Comparison of ENCODE assay signal across 8 cellular contexts in genomic region chr4:70687821-70688794, GRCh38. TPM values are rescaled to one million over a fixed set of nuclear protein-coding genes. Genes with fewer than 3 reads are reported as not detected.
DNase-seq lines count a peak whose midpoint lies in the region; ATAC-seq and TF ChIP-seq lines count a peak whose summit lies in the region.

Gene UTP3 (plus strand): TSS chr4:70688532. CDS start chr4:70688678, 146 bp downstream.

- peaks cover 28% of the 10 kb centered on the region for H3K36me3 Mint-ChIP-seq in activated naive CD4-positive, alpha-beta T cell treated with anti-CD3 and anti-CD28 coated beads, Interleukin-2, amount 10 ng/mL, durations not matched to agents 7 days and 5 days

- no peaks in the 10 kb centered on the region for H3K27me3 ChIP-seq in gastroesophageal sphincter
- H3K27me3 ChIP-seq in suprapubic skin: no peaks in the 10 kb centered on the region

- H3K36me3 ChIP-seq in gastroesophageal sphincter (peaks cover 0 to 23% of the 10 kb centered on the region in 2 donors), suprapubic skin (peaks cover 7% of the 10 kb centered on the region)

- DNase-seq in GM04504 (ENCODE audit: low read depth) (peak; percentile 99), HEK293T (ENCODE audit: extremely low spot score) (peak; percentile 88), MV-4-11 (lab: John Stamatoyannopoulos, UW) (peak; percentile 99), SK-N-DZ (ENCODE audit: low spot score) (peak; percentile 98), non-pigmented ciliary epithelial cell (ENCODE audit: low read depth) (peak; percentile 98), suprapubic skin (ENCODE audit: low spot score in 2 of 2) (peak; percentile 94 to 97)
- DNase-seq in activated naive CD4-positive, alpha-beta T cell treated with anti-CD3 and anti-CD28 coated beads, Interleukin-2, amount 10 ng/mL, durations not matched to agents 7 days and 5 days: peak; percentile 95

- H3K27ac ChIP-seq in gastroesophageal sphincter: peak within 1 kb of the TSS; percentile 80 to 94 (median 92)
- peak within 1 kb of the TSS; percentile 90 for H3K27ac ChIP-seq in suprapubic skin

- TF ChIP-seq EP300 in gastroesophageal sphincter (IDR thresholded peaks at IDR 0.05) (no peak), suprapubic skin (IDR thresholded peaks at IDR 0.05) (no peak)

- TF ChIP-seq CTCF in gastroesophageal sphincter (IDR thresholded peaks at IDR 0.05): peak; percentile 81 to 96 (median 88)
- peak; percentile 70 to 97 for TF ChIP-seq CTCF in suprapubic skin (IDR thresholded peaks at IDR 0.05)

- CTCF ChIA-PET in HEK293T (lab: Yijun Ruan, JAX): interaction anchor here (0.6 to 1.0 kb wide), 2 partner anchors 14 to 32 kb away, joined by 3 to 4 read pairs; no protein-coding TSS in a partner anchor
- CTCF ChIA-PET in activated naive CD4-positive, alpha-beta T cell treated with anti-CD3 and anti-CD28 coated beads, Interleukin-2, amount 10 ng/mL, durations not matched to agents 7 days and 5 days (lab: Charles Lee): interaction anchor here (0.7 to 2.3 kb wide), 12 partner anchors 10 to 144 kb away, joined by 3 to 11 read pairs (median 4); no protein-coding TSS in a partner anchor

- peak; percentile 97 for ATAC-seq in gastroesophageal sphincter

- POLR2A ChIA-PET in HEK293T (lab: Yijun Ruan, JAX): interaction anchor here (0.6 to 1.4 kb wide), 6 partner anchors 15 to 34 kb away, joined by 3 to 11 read pairs (median 4); partner anchors contain the start of gene RUFY3

- WGBS in gastroesophageal sphincter (ENCODE audit: low coverage in 1 of 2), 2 donors: 0 to 1% methylated on average over 5 to 21 of the region's 70 CpGs
- 0% methylated on average over 64 of the region's 70 CpGs for WGBS in suprapubic skin

- H3K4me1 Mint-ChIP-seq in activated naive CD4-positive, alpha-beta T cell treated with anti-CD3 and anti-CD28 coated beads, Interleukin-2, amount 10 ng/mL, durations not matched to agents 7 days and 5 days: peaks cover 55% of the 10 kb centered on the region

- H3K4me1 ChIP-seq in gastroesophageal sphincter: peaks cover 4 to 49% (median 18%) of the 10 kb centered on the region in 3 donors
- peaks cover 38% of the 10 kb centered on the region for H3K4me1 ChIP-seq in suprapubic skin

- no peaks in the 10 kb centered on the region for H3K27me3 Mint-ChIP-seq in activated naive CD4-positive, alpha-beta T cell treated with anti-CD3 and anti-CD28 coated beads, Interleukin-2, amount 10 ng/mL, durations not matched to agents 7 days and 5 days

- TF ChIP-seq POLR2A in gastroesophageal sphincter (IDR thresholded peaks at IDR 0.05) (peak; percentile 37 to 66), suprapubic skin (IDR thresholded peaks at IDR 0.05) (peak in 1 of 2 donors; percentile 46)

- H3K4me3 ChIP-seq in gastroesophageal sphincter (peak within 1 kb of the TSS; percentile 86 to 96), suprapubic skin (peak within 1 kb of the TSS; percentile 92)

- peak within 1 kb of the TSS; percentile 92 for H3K4me3 Mint-ChIP-seq in activated naive CD4-positive, alpha-beta T cell treated with anti-CD3 and anti-CD28 coated beads, Interleukin-2, amount 10 ng/mL, durations not matched to agents 7 days and 5 days

- no peaks in the 10 kb centered on the region for H3K9me3 Mint-ChIP-seq in activated naive CD4-positive, alpha-beta T cell treated with anti-CD3 and anti-CD28 coated beads, Interleukin-2, amount 10 ng/mL, durations not matched to agents 7 days and 5 days

- H3K27ac Mint-ChIP-seq in activated naive CD4-positive, alpha-beta T cell treated with anti-CD3 and anti-CD28 coated beads, Interleukin-2, amount 10 ng/mL, durations not matched to agents 7 days and 5 days: peak within 1 kb of the TSS; percentile 96

- H3K9me3 ChIP-seq in gastroesophageal sphincter (no peaks in the 10 kb centered on the region), suprapubic skin (no peaks in the 10 kb centered on the region)

TF ChIP-seq in HEK293T, 16 proteins besides CTCF, POLR2A, EP300 and RAD21:
- peak; percentile 67 for TF ChIP-seq PKNOX1 (IDR thresholded peaks at IDR 0.05)
- no peak for TF ChIP-seq FOXK2 (IDR thresholded peaks at IDR 0.05)
- no peak for TF ChIP-seq FOXA1 (IDR thresholded peaks at IDR 0.05)
- TF ChIP-seq HDGF (IDR thresholded peaks at IDR 0.05; ENCODE audit: borderline replicate concordance): no peak
- no peak for TF ChIP-seq SUZ12 (IDR thresholded peaks at IDR 0.05)
- TF ChIP-seq L3MBTL2 (conservative IDR thresholded peaks at IDR 0.05): peak; percentile 85
- peak; percentile 73 for TF ChIP-seq ELF4 (IDR thresholded peaks at IDR 0.05)
- peak; percentile 98 for TF ChIP-seq CTBP1 (IDR thresholded peaks at IDR 0.05; ENCODE audit: borderline replicate concordance)
- no peak for TF ChIP-seq ARNT (IDR thresholded peaks at IDR 0.05)
- TF ChIP-seq NFRKB (IDR thresholded peaks at IDR 0.05): no peak
- peak; percentile 11; the same call in 1 of the 2 replicates for TF ChIP-seq ZNF384 (IDR thresholded peaks at IDR 0.05)
- TF ChIP-seq SP1 (IDR thresholded peaks at IDR 0.05): no peak
- TF ChIP-seq TARDBP (IDR thresholded peaks at IDR 0.05): no peak
- no peak for TF ChIP-seq BHLHE40 (IDR thresholded peaks at IDR 0.05; ENCODE audit: borderline replicate concordance)
- TF ChIP-seq FOXM1 (IDR thresholded peaks at IDR 0.05; ENCODE audit: borderline replicate concordance): peak; percentile 76
- TF ChIP-seq LEF1 (IDR thresholded peaks at IDR 0.05; ENCODE audit: borderline replicate concordance): no peak

RNA-seq across cellular contexts. Expression of gene UTP3, which starts in this region (rescaled TPM):
- polyA plus RNA-seq in SK-N-DZ (2014; cell fraction: cytosol; rRNA removed): 9.2 and 10.1 TPM in 2 replicates
- polyA plus RNA-seq in SK-N-DZ (2014; cell fraction: nucleus; rRNA removed): 5.3 and 6.9 TPM in 2 replicates
- total RNA-seq in gastroesophageal sphincter (10 to 100 TPM; 20.9 to 30.8 (median 24.0) TPM), suprapubic skin (10 to 100 TPM; 19.2 to 27.6 (median 22.6) TPM)

Comparison
In these comparisons a context has a peak if more than half of its experiments do, and no peak if none do; other contexts are left out.
1. Peak in every context shown above with its lines: DNase-seq, ATAC-seq, H3K4me3 ChIP-seq and H3K27ac ChIP-seq.